ENCODE assay signal across 34 cellular contexts in the genomic region with DNA sequence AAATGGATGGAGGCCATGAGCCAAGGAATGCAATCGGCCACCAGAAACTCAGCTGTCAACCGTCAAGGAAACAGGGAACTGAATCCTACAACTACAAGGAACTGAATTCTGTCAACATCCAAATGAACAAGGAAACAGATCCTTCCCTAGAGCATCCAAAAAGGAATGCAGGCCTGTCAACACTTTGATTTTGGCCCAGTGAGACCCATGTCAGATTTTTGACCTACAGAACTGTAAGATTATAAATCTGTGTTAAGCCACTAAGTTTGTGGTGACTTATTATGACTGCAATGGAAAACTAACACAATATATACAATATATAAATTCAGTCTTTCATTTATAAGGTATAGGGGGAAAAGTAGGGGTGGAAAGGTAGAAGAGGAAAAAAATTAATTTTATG. TPM values are rescaled to one million over a fixed set of nuclear protein-coding genes. Genes with fewer than 3 reads are reported as not detected.
"Had no signal": no experiment of that assay in that cellular context is flagged by ENCODE, and none has a peak within 500 bp of the region (broad histone marks: within the 10 kb centered on the region; RNA-seq: fewer than 3 reads in every experiment).

No MANE protein-coding gene starts in this region.

- H3K27ac ChIP-seq: adrenal gland, body of pancreas, esophagus muscularis mucosa, foreskin keratinocyte, gastrocnemius medialis, heart left ventricle, VCaP had no signal

- H3K27me3 ChIP-seq: adrenal gland, body of pancreas, esophagus muscularis mucosa, gastrocnemius medialis, heart left ventricle had no signal

- H3K36me3 ChIP-seq: adrenal gland, esophagus muscularis mucosa, gastrocnemius medialis, heart left ventricle had no signal

- H3K9me3 ChIP-seq: adrenal gland, body of pancreas, esophagus muscularis mucosa, gastrocnemius medialis had no signal

- H3K4me1 ChIP-seq: adrenal gland, body of pancreas, esophagus muscularis mucosa, foreskin keratinocyte, gastrocnemius medialis, heart left ventricle had no signal

- DNase-seq: activated CD4-positive, alpha-beta memory T cell treated with anti-CD3 and anti-CD28 coated beads for 36 hours; activated CD4-positive, alpha-beta T cell treated with anti-CD3 and anti-CD28 coated beads for 1 hour; activated CD4-positive, alpha-beta T cell treated with anti-CD3 and anti-CD28 coated beads for 48 hours; activated CD8-positive, alpha-beta memory T cell treated with anti-CD3 and anti-CD28 coated beads, Interleukin-2, amount 10 ng/mL, durations not matched to agents 7 days and 5 days; activated CD8-positive, alpha-beta memory T cell treated with anti-CD3 and anti-CD28 coated beads, Interleukin-2, amount 50 U/mL, for 4 hours; activated CD8-positive, alpha-beta T cell treated with anti-CD3 and anti-CD28 coated beads, Interleukin-2, amount 10 ng/mL, durations not matched to agents 7 days and 5 days; activated effector memory CD4-positive, alpha-beta T cell treated with anti-CD3 and anti-CD28 coated beads, Interleukin-2, amount 50 U/mL, for 16 hours; activated naive CD4-positive, alpha-beta T cell treated with anti-CD3 and anti-CD28 coated beads for 36 hours; activated naive CD8-positive, alpha-beta T cell treated with anti-CD3 and anti-CD28 coated beads for 36 hours; activated naive CD8-positive, alpha-beta T cell treated with anti-CD3 and anti-CD28 coated beads, Interleukin-2, amount 50 U/mL, for 24 hours; activated T-cell treated with anti-CD3 and anti-CD28 coated beads, Interleukin-2, amount 50 U/mL, for 1 hour; activated T-cell treated with anti-CD3 and anti-CD28 coated beads, Interleukin-2, amount 50 U/mL, for 48 hours; adrenal gland; amygdala; aorta; body of pancreas; caudate nucleus; cortex of kidney; dermis blood vessel endothelial cell; effector CD4-positive, alpha-beta T cell; effector memory CD8-positive, alpha-beta T cell; erythroblast; foreskin keratinocyte; gastrocnemius medialis; glutamatergic neuron; heart left ventricle; T-helper 2 cell had no signal

- ATAC-seq: activated CD8-positive, alpha-beta memory T cell treated with anti-CD3 and anti-CD28 coated beads, Interleukin-2, amount 10 ng/mL, durations not matched to agents 7 days and 5 days; activated CD8-positive, alpha-beta T cell treated with anti-CD3 and anti-CD28 coated beads, Interleukin-2, amount 10 ng/mL, durations not matched to agents 7 days and 5 days; activated naive CD8-positive, alpha-beta T cell treated with anti-CD3 and anti-CD28 coated beads, Interleukin-2, amount 50 U/mL, for 24 hours; body of pancreas; effector memory CD8-positive, alpha-beta T cell; foreskin keratinocyte; gastrocnemius medialis; heart left ventricle; WTC11 had no signal

- H3K4me3 ChIP-seq: adrenal gland, body of pancreas, esophagus muscularis mucosa, gastrocnemius medialis, heart left ventricle had no signal

RNA-seq across cellular contexts. Expression of gene SHCBP1L, which starts 55.3 kb away (rescaled TPM):
- total RNA-seq: activated CD4-positive, alpha-beta memory T cell treated with anti-CD3 and anti-CD28 coated beads for 36 hours; activated CD8-positive, alpha-beta memory T cell treated with anti-CD3 and anti-CD28 coated beads for 36 hours; activated CD8-positive, alpha-beta memory T cell treated with anti-CD3 and anti-CD28 coated beads, Interleukin-2, amount 10 ng/mL, durations not matched to agents 7 days and 5 days; activated CD8-positive, alpha-beta T cell treated with anti-CD3 and anti-CD28 coated beads, Interleukin-2, amount 10 ng/mL, durations not matched to agents 7 days and 5 days; activated naive CD4-positive, alpha-beta T cell treated with anti-CD3 and anti-CD28 coated beads for 36 hours; activated naive CD8-positive, alpha-beta T cell treated with anti-CD3 and anti-CD28 coated beads for 36 hours; activated T-helper 1 cell treated with anti-CD3 and anti-CD28 coated beads, Interleukin-12 subunit alpha, Interleukin-12 subunit beta, Interleukin-2, Interleukin-4 antibody, amounts not matched to agents 30 ng/mL and 10 ng/mL and 1 ng/mL, durations not matched to agents 14 hours and 24 hours and 36 hours; activated T-helper 2 cell treated with anti-CD3 and anti-CD28 coated beads, Interferon-gamma antibody, Interleukin-2, Interleukin-4, amounts not matched to agents 10 μg/mL and 5 μg/mL and 100 μg/mL, durations not matched to agents 14 hours and 24 hours and 36 hours; adrenal gland; aorta; body of pancreas; chondrocyte; gastrocnemius medialis; WTC11 had no signal
- polyA plus RNA-seq: adrenal gland, aorta, heart left ventricle had no signal
